In the genomic region with DNA sequence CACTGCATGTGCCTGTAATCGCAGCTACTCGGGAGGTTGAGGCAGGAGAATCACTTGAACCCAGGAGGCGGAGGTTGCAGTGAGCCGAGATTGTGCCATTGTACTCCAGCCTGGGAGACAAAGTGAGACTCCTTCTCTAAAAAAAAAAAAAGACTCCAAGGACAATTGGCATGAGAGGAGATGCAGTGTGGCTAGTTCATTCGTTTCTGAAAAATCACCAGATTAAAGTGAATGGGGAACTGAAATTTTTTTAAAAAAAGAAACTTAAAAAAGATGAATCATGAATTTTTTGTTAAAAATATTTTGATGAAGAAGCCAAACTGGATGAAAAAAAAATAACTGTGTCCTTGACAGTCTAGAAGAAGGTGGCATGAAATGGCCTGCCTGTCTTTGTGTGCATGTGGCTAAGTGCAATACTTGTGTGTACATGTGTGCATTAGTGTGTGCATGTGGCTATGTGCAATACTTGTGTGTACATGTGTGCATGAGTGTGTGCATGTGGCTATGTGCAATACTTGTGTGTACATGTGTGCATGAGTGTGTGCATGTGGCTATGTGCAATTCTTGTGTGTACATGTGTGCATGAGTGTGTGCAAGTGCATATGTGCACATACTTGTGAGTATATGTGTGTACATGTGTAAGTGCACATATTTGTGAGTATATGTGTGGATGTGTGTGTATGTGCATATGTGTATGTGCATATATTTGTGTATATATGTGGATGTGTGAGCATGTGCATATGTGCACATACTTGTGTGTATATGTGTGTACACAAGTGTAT, we compare ENCODE assay signal across 20 cellular contexts.
DNase-seq lines count a peak whose midpoint lies in the region; TF ChIP-seq lines count a peak whose summit lies in the region.
"Had no signal": no experiment of that assay in that cellular context is flagged by ENCODE, and none has a peak within 500 bp of the region (broad histone marks: within the 10 kb centered on the region; RNA-seq: fewer than 3 reads in every experiment).

No MANE protein-coding gene starts in this region.

- H4K20me1 ChIP-seq in MM.1S (ENCODE audit: insufficient read depth, low read length), result no peaks in the 10 kb centered on the region
- H4K20me1 ChIP-seq: BLaER1 had no signal

- H3K4me2 ChIP-seq in MM.1S (ENCODE audit: low read depth, low read length), result no peak overlapping the region
- H3K4me2 ChIP-seq: BLaER1, KMS-11 had no signal

- H3K27me3 ChIP-seq in MM.1S (replicated peaks; ENCODE audit: insufficient read depth, low read length), result no peaks in the 10 kb centered on the region
- H3K27me3 ChIP-seq in dorsolateral prefrontal cortex, result no peaks in the 10 kb centered on the region
- H3K27me3 ChIP-seq: BLaER1 had no signal

- no peaks in the 10 kb centered on the region for H3K36me3 ChIP-seq in MM.1S (replicated peaks; ENCODE audit: insufficient read depth, low read length)
- H3K36me3 ChIP-seq: BLaER1 had no signal

- TF ChIP-seq CTCF in MM.1S (IDR thresholded peaks at IDR 0.05; ENCODE audit: low read length), result no peak
- no peak for TF ChIP-seq CTCF in dorsolateral prefrontal cortex (IDR thresholded peaks at IDR 0.05 in 54 of 56, conservative IDR thresholded peaks at IDR 0.05 in 2 of 56; ENCODE audit: low read depth in 1 of 56, partially characterized antibody in 56 of 56)

- H3K4me1 ChIP-seq in MM.1S (ENCODE audit: low read length), result peaks cover 24% of the 10 kb centered on the region
- H3K4me1 ChIP-seq: BLaER1 had no signal

- H3F3A ChIP-seq in MM.1S (ENCODE audit: insufficient read depth, low read length), result no peaks in the 10 kb centered on the region

- H3K27ac ChIP-seq in MM.1S (ENCODE audit: low read length) (peak overlapping the region; percentile 16; the same call in 1 of the 2 replicates), dorsolateral prefrontal cortex (peak overlapping the region in 31 of 59 donors; percentile 3 to 83 (median 55)), substantia nigra (ENCODE audit: low read depth, low read length, poor library complexity, severe bottlenecking) (no peak overlapping the region)
- H3K27ac ChIP-seq: BLaER1, KMS-11, RWPE1 had no signal

- H3K9ac ChIP-seq in MM.1S (ENCODE audit: low read length), result no peak overlapping the region
- H3K9ac ChIP-seq: BLaER1, KMS-11 had no signal

- H3K4me3 ChIP-seq in MM.1S (ENCODE audit: low read length) (no peak overlapping the region), dorsolateral prefrontal cortex (no peak overlapping the region)
- H3K4me3 ChIP-seq: BLaER1 had no signal

- intact Hi-C loops in dorsolateral prefrontal cortex (cut with DNase I), result no loop called here

- no peak overlapping the region; the same call in 1 of the 2 replicates for H2AFZ ChIP-seq in MM.1S (ENCODE audit: low read length)

- no peaks in the 10 kb centered on the region for H3K79me2 ChIP-seq in MM.1S (ENCODE audit: low read length)

- peak; percentile 5 for DNase-seq in NOMO-1 treated with DMSO at 0.1 percent for 48 hours (lab: John Stamatoyannopoulos, UW; ENCODE audit: unreplicated experiment)
- no peak for DNase-seq in NOMO-1 treated with dmso at 0.1 percent for 144 hours (lab: John Stamatoyannopoulos, UW; ENCODE audit: unreplicated experiment)
- no peak for DNase-seq in MM.1S
- DNase-seq in dorsolateral prefrontal cortex, result no peak
- no peak for DNase-seq in NCI-H1092 (lab: John Stamatoyannopoulos, UW)
- no peak for DNase-seq in T-helper 9 cell
- DNase-seq in HuH-7 (ENCODE audit: low spot score), result no peak
- DNase-seq in substantia nigra (lab: John Stamatoyannopoulos, UW), result no peak
- DNase-seq: 8988T; activated CD8-positive, alpha-beta T cell treated with anti-CD3 and anti-CD28 coated beads, Interleukin-2, amount 10 ng/mL, durations not matched to agents 7 days and 5 days; DMS153; effector memory CD8-positive, alpha-beta T cell; kidney; natural killer cell; NCI-H1417; NCI-H2171; NCI-H69 had no signal

- H3K9me2 ChIP-seq in MM.1S (replicated peaks; ENCODE audit: insufficient read depth, low read length), result no peaks in the 10 kb centered on the region

- H3K9me3 ChIP-seq in MM.1S (replicated peaks; ENCODE audit: insufficient read depth, low read length), result no peaks in the 10 kb centered on the region
